Comparison of ENCODE assay signal across 9 cellular contexts in the genomic region with DNA sequence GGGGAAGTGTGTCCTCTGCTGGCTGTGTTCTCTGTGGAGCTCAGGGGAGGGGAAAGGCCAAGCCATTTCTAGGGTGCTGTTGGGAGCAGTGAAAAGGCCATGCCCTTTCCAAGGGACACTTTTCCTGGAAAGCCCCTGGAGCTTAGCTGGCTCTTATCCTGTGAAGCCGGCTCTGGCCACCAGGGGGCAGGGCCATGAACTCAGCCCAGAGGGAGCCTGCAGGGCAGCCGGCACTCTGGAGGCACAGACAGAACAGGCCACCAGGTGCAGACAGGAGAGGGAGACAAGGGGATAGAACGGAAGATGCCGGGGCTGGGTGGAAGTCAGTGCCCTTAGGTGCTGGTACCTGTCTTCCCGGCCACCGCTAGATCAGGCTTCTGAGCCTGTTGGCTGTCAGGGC. TPM values are rescaled to one million over a fixed set of nuclear protein-coding genes. Genes with fewer than 3 reads are reported as not detected.
DNase-seq lines count a peak whose midpoint lies in the region; ATAC-seq, FAIRE-seq and TF ChIP-seq lines count a peak whose summit lies in the region.
"Not testable (repeated sequence)": the region's sequence is repeated elsewhere in the genome, so short reads cannot be mapped to it uniquely, and the experiment has no call there.
"Had no signal": no experiment of that assay in that cellular context is flagged by ENCODE, and none has a peak within 500 bp of the region (broad histone marks: within the 10 kb centered on the region; RNA-seq: fewer than 3 reads in every experiment).

No MANE protein-coding gene starts in this region.

- not testable (repeated sequence) for H2AFZ ChIP-seq in GM12878 (ENCODE audit: control insufficient read depth, low read depth, low read length)

- H3K27ac ChIP-seq in GM12878 (ENCODE audit: control insufficient read depth, insufficient read depth); left ventricle myocardium inferior (replicated peaks); neutrophil; thoracic aorta: not testable (repeated sequence)

- H3K9me3 ChIP-seq in GM12878 (replicated peaks; ENCODE audit: control insufficient read depth, insufficient read depth, low read length); left ventricle myocardium inferior (replicated peaks); neutrophil; thoracic aorta: not testable (repeated sequence)

- not testable (repeated sequence) for H3K9ac ChIP-seq in GM12878 (ENCODE audit: control insufficient read depth, insufficient read depth, low read length)

- not testable (repeated sequence) for H3K4me3 ChIP-seq in GM12878; left ventricle myocardium inferior; neutrophil (ENCODE audit: low read depth in 1 of 2, low read length in 1 of 2); thoracic aorta

- no CpG with 5 or more reads among the region's 6 CpGs for WGBS in GM12878 (ENCODE audit: insufficient coverage, insufficient replicate concordance, low lambda C conversion rate, missing lambda C conversion rate)

- DNase-seq in T-helper 9 cell (peak; percentile 35), activated T-cell treated with anti-CD3 and anti-CD28 coated beads for 24 hours (ENCODE audit: low read depth) (peak; percentile 32), left ventricle myocardium inferior (peak; percentile 67), thoracic aorta (ENCODE audit: low spot score) (peak; percentile 7)
- not testable (repeated sequence) for DNase-seq in GM12878 (ENCODE audit: low read depth, low spot score)
- peak; percentile 69 for DNase-seq in stimulated activated CD4-positive, alpha-beta T cell treated with anti-CD3 and anti-CD28 coated beads, Interleukin-4, amount 100 ng/mL, for 24 hours

- POLR2A ChIA-PET in GM12878 (lab: Charles Lee) = not testable (repeated sequence)

- H4K20me1 ChIP-seq in GM12878 (ENCODE audit: control insufficient read depth, insufficient read depth) = not testable (repeated sequence)

- CTCF ChIA-PET in GM12878 (lab: Yijun Ruan, JAX) = not testable (repeated sequence)

- not testable (repeated sequence) for FAIRE-seq in GM12878 (lab: Jason Lieb, UNC)

- not testable (repeated sequence) for TF ChIP-seq POLR2A in GM12878 (IDR thresholded peaks at IDR 0.05; ENCODE audit: low read depth, low read length)

- TF ChIP-seq EP300 in GM12878 (IDR thresholded peaks at IDR 0.05; ENCODE audit: borderline replicate concordance in 1 of 2, control insufficient read depth in 1 of 2, low read depth in 2 of 2, low read length in 2 of 2) = not testable (repeated sequence)

- RAD21 ChIA-PET in GM12878 (lab: Charles Lee; ENCODE audit: unreplicated experiment) = not testable (repeated sequence)

- H3K27me3 ChIP-seq in GM12878 (replicated peaks in 1 of 2; ENCODE audit: control insufficient read depth in 2 of 2, insufficient read depth in 2 of 2, low read length in 1 of 2); left ventricle myocardium inferior (ENCODE audit: low read depth); neutrophil; thoracic aorta (replicated peaks; ENCODE audit: insufficient read depth): not testable (repeated sequence)

- not testable (repeated sequence) for TF ChIP-seq CTCF in GM12878 (IDR thresholded peaks at IDR 0.05 in 2 of 3, conservative IDR thresholded peaks at IDR 0.05 in 1 of 3; ENCODE audit: control insufficient read depth in 2 of 3, extremely low read depth in 1 of 3, insufficient read depth in 1 of 3, low read depth in 3 of 3, low read length in 3 of 3)
- TF ChIP-seq CTCF in left ventricle myocardium inferior (IDR thresholded peaks at IDR 0.05; ENCODE audit: borderline replicate concordance) = peak; percentile 47
- TF ChIP-seq CTCF in neutrophil (IDR thresholded peaks at IDR 0.05) = peak; percentile 50
- peak; percentile 48 for TF ChIP-seq CTCF in thoracic aorta (IDR thresholded peaks at IDR 0.05)

- ATAC-seq in GM18502 (IDR thresholded peaks at IDR 0.05; ENCODE audit: poor library complexity, unreplicated experiment) (peak; percentile 47), GM12878 (peak; percentile 63)
- not testable (repeated sequence) for ATAC-seq in thoracic aorta (ENCODE audit: insufficient number of reproducible peaks, low FRiP score, low read depth)

- H3K4me1 ChIP-seq in GM12878 (ENCODE audit: control insufficient read depth, insufficient read depth, low read length); left ventricle myocardium inferior; neutrophil (ENCODE audit: control insufficient read depth in 1 of 2, insufficient read depth in 1 of 2, low read depth in 1 of 2, low read length in 1 of 2); thoracic aorta (ENCODE audit: control insufficient read depth in 1 of 2, low read depth in 2 of 2): not testable (repeated sequence)

- TF ChIP-seq RAD21 in GM12878 (IDR thresholded peaks at IDR 0.05; ENCODE audit: insufficient read depth, low read depth, low read length) = not testable (repeated sequence)

- in situ Hi-C loops in GM12878 (cut with MboI) = loop anchor here (25.0 kb wide), 1 partner anchor 1738 kb away; no protein-coding TSS in a partner anchor

- intact Hi-C loops in GM12878 (cut with micrococcal nuclease; ENCODE audit: unreplicated experiment); left ventricle myocardium inferior (cut with micrococcal nuclease): not testable (repeated sequence)

- H3K79me2 ChIP-seq in GM12878 (ENCODE audit: control insufficient read depth, insufficient read depth, low read length) = not testable (repeated sequence)

- not testable (repeated sequence) for BruUV-seq in GM12878 (replicated peaks; lab: Mats Ljungman, UMichigan)

- H3K36me3 ChIP-seq in GM12878 (ENCODE audit: control insufficient read depth in 2 of 2, insufficient read depth in 2 of 2, low read length in 1 of 2); left ventricle myocardium inferior; neutrophil; thoracic aorta: not testable (repeated sequence)

- H3K4me2 ChIP-seq in GM12878 (ENCODE audit: control insufficient read depth, insufficient read depth) = not testable (repeated sequence)

- SMC1A ChIA-PET in GM12878 (lab: Charles Lee; ENCODE audit: uncharacterized antibody, unreplicated experiment) = not testable (repeated sequence)

RNA-seq across cellular contexts. Expression of a gene that starts 5.6 kb away (rescaled TPM):
- 1.8 and 2.8 TPM in 2 replicates for total RNA-seq in GM12878 (2013; cell fraction: nucleolus; rRNA removed)
- 0.34 TPM in 1 of 2 replicates, not detected in the other for total RNA-seq in GM12878 (2014; rRNA removed)
- total RNA-seq in GM12878 (2014; rRNA removed; fragmentation: Illumina TruSeq; extraction: Trizol) = 0.58 TPM in 1 of 2 replicates, not detected in the other
- total RNA-seq in GM12878 (2021) = not detected in 2 replicates
- not detected for polyA plus RNA-seq in GM12878 (2011; ENCODE audit: low read depth)
- polyA plus RNA-seq in GM12878 (2011; rRNA removed) = 0.75 and 1.7 TPM in 2 replicates
- polyA plus RNA-seq in GM12878 (2011; cell fraction: cytosol; rRNA removed) = 0.33 and 0.48 TPM in 2 replicates
- polyA plus RNA-seq in GM12878 (2011; cell fraction: nucleus; rRNA removed) = 0.76 and 1.5 TPM in 2 replicates
- polyA plus RNA-seq in GM12878 (2012) = not detected in 2 replicates
- polyA plus RNA-seq in GM12878 (2014; fragmentation: Illumina TruSeq; extraction: Trizol) = 0.25 TPM in 1 of 2 replicates, not detected in the other
- not detected for polyA plus RNA-seq in GM12878 (2014; fragmentation: Nextera tagmentation; extraction: Ambion mirVana)
- 0.37 and 1.1 TPM in 2 replicates for polyA plus RNA-seq in GM12878 (2014; rRNA removed)
- not detected for polyA plus RNA-seq in GM12878 (2016; fragmentation: Nextera tagmentation; extraction: Ambion mirVana)
- 1.4 and 1.6 TPM in 2 replicates for polyA minus RNA-seq in GM12878 (2011; rRNA and poly(A)+ RNA removed)
- polyA minus RNA-seq in GM12878 (2011; cell fraction: cytosol; rRNA and poly(A)+ RNA removed) = not detected in 2 replicates
- 1.3 and 3.1 TPM in 2 replicates for polyA minus RNA-seq in GM12878 (2011; cell fraction: nucleus; rRNA and poly(A)+ RNA removed)
- 2.4 TPM for total RNA-seq in left ventricle myocardium inferior
- 1 to 10 TPM; 7.0 to 7.6 TPM for total RNA-seq in thoracic aorta

RNA-seq across cellular contexts. Expression of a gene that starts 15.1 kb away (rescaled TPM):
- 0.37 and 0.81 TPM in 2 replicates for total RNA-seq in GM12878 (2013; cell fraction: nucleolus; rRNA removed)
- total RNA-seq in GM12878 (2014; rRNA removed) (not detected in 2 replicates), GM12878 (2014; rRNA removed; fragmentation: Illumina TruSeq; extraction: Trizol) (0.09 TPM in 1 of 2 replicates, not detected in the other), GM12878 (2021) (0.13 TPM in 1 of 2 replicates, not detected in the other), left ventricle myocardium inferior (3.5 TPM), thoracic aorta (10 to 100 TPM in 1 of 2 donors, 1 to 10 TPM in 1; 8.8 to 11.9 TPM)
- 0.20 TPM for polyA plus RNA-seq in GM12878 (2011; ENCODE audit: low read depth)
- polyA plus RNA-seq in GM12878 (2011; rRNA removed) (0.03 and 0.04 TPM in 2 replicates), GM12878 (2014; fragmentation: Illumina TruSeq; extraction: Trizol) (0.03 TPM in 1 of 2 replicates, not detected in the other), GM12878 (2014; fragmentation: Nextera tagmentation; extraction: Ambion mirVana) (not detected), GM12878 (2014; rRNA removed) (not detected in 2 replicates), GM12878 (2016; fragmentation: Nextera tagmentation; extraction: Ambion mirVana) (under 1 TPM in 1 of 2 experiments, not detected in 1; 0.05 TPM)
- polyA plus RNA-seq in GM12878 (2011; cell fraction: cytosol; rRNA removed) = not detected in 2 replicates
- polyA plus RNA-seq in GM12878 (2011; cell fraction: nucleus; rRNA removed) = 0.12 and 0.19 TPM in 2 replicates
- 0.27 and 0.49 TPM in 2 replicates for polyA plus RNA-seq in GM12878 (2012)
- not detected in 2 replicates for polyA minus RNA-seq in GM12878 (2011; rRNA and poly(A)+ RNA removed)
- polyA minus RNA-seq in GM12878 (2011; cell fraction: cytosol; rRNA and poly(A)+ RNA removed) = not detected in 2 replicates
- 0.12 TPM in 1 of 2 replicates, not detected in the other for polyA minus RNA-seq in GM12878 (2011; cell fraction: nucleus; rRNA and poly(A)+ RNA removed)
- total RNA-seq: H7 had no signal
